In genomic region chr3:138463724-138464489, GRCh38 we compare ENCODE assay signal across 1 cellular context.
TF ChIP-seq lines count a peak whose summit lies in the region.

No MANE protein-coding gene starts in this region.

TF ChIP-seq in IMR-90, 13 proteins besides CTCF, POLR2A, EP300 and RAD21 (continued from another document):
- TF ChIP-seq ELK1 (IDR thresholded peaks at IDR 0.05; ENCODE audit: borderline replicate concordance, low read depth, low read length): no peak
